1 cellular context compared by ENCODE assay signal in genomic region chr10:73358331-73359279, GRCh38.
TF ChIP-seq lines count a peak whose summit lies in the region.

CFAP70 (minus strand) TSS chr10:73358864; CDS start chr10:73354796, 4,068 bp downstream.

TF ChIP-seq in SK-N-SH, 30 proteins besides CTCF, POLR2A, EP300 and RAD21 (continued from another document):
- TF ChIP-seq SIN3A (IDR thresholded peaks at IDR 0.05; ENCODE audit: borderline replicate concordance, low read depth, low read length) (peak; percentile 95; the same call in 1 of the 2 replicates), NRF1 (IDR thresholded peaks at IDR 0.05; ENCODE audit: low read depth, low read length) (peak; percentile 53; the same call in 1 of the 2 replicates), RXRA (IDR thresholded peaks at IDR 0.05; ENCODE audit: borderline replicate concordance, low read depth) (no peak), MAX (IDR thresholded peaks at IDR 0.05; ENCODE audit: low read depth) (peak; percentile 59), GATA2 (CRISPR knock-in tag; IDR thresholded peaks at IDR 0.05) (no peak), YY1 (IDR thresholded peaks at IDR 0.05; ENCODE audit: low read depth) (0 out of 2 replicates have a peak, but pooled peaks have one; percentile 22), POLR2AphosphoS5 (IDR thresholded peaks at IDR 0.05; ENCODE audit: low read depth, low read length) (peak; percentile 97)
TF ChIP-seq in SK-N-SH: peak in this region for 8.
